ENCODE assay signal across 1 cellular context in the genomic region with DNA sequence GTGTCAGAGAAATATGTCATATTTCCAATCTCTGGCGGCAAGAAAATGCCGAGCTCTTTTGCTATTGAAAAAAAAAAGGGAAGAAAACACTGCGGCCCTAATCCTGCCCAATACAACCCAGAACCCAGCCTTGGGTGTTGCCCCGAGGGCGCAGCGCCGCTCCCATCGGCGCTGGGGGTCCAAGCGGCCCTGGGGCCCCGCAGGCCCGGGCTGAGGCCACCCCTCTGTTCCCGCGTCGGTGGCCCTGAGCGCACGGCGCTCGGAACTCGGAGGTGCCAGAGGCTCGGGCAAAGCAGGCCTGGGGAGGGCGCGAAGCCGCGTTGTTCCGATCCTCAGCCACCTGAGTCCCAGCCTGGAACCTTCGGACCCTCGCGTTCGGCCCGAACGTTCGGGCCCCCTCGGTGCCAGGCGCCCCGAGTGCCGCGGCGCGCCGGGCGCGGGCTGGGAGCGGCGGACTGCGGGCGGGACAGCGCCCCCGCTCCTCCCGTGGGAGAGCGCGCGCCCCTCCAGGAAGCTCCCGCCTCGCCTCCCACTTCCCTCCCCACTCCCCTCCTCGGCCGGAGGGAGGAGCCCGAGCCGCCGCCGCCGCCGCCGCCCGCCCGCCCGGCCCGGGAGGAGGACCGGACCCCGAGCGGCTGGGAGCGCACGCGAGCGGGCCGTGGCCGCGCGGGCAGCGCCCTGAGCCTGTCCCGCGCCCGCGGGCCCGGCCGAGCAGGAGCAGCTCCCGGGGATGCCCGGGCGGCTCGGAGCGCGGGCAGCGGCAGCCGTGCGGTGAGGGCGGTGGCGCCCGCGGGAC.
A peak's percentile ranks its signal among the peaks of the same experiment; 100 is the strongest.
TF ChIP-seq lines count a peak whose summit lies in the region.

A gene (plus strand): TSS at position 594 of the 796 bp plus-strand sequence. CDS start 18,160 bp downstream, outside the sequence.

TF ChIP-seq in K562, 482 proteins besides CTCF, POLR2A, EP300 and RAD21 (continued from another document and continues in another):
- TF ChIP-seq, protein P1, sequence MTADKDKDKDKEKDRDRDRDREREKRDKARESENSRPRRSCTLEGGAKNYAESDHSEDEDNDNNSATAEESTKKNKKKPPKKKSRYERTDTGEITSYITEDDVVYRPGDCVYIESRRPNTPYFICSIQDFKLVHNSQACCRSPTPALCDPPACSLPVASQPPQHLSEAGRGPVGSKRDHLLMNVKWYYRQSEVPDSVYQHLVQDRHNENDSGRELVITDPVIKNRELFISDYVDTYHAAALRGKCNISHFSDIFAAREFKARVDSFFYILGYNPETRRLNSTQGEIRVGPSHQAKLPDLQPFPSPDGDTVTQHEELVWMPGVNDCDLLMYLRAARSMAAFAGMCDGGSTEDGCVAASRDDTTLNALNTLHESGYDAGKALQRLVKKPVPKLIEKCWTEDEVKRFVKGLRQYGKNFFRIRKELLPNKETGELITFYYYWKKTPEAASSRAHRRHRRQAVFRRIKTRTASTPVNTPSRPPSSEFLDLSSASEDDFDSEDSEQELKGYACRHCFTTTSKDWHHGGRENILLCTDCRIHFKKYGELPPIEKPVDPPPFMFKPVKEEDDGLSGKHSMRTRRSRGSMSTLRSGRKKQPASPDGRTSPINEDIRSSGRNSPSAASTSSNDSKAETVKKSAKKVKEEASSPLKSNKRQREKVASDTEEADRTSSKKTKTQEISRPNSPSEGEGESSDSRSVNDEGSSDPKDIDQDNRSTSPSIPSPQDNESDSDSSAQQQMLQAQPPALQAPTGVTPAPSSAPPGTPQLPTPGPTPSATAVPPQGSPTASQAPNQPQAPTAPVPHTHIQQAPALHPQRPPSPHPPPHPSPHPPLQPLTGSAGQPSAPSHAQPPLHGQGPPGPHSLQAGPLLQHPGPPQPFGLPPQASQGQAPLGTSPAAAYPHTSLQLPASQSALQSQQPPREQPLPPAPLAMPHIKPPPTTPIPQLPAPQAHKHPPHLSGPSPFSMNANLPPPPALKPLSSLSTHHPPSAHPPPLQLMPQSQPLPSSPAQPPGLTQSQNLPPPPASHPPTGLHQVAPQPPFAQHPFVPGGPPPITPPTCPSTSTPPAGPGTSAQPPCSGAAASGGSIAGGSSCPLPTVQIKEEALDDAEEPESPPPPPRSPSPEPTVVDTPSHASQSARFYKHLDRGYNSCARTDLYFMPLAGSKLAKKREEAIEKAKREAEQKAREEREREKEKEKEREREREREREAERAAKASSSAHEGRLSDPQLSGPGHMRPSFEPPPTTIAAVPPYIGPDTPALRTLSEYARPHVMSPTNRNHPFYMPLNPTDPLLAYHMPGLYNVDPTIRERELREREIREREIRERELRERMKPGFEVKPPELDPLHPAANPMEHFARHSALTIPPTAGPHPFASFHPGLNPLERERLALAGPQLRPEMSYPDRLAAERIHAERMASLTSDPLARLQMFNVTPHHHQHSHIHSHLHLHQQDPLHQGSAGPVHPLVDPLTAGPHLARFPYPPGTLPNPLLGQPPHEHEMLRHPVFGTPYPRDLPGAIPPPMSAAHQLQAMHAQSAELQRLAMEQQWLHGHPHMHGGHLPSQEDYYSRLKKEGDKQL (CRISPR knock-in tag; IDR thresholded peaks at IDR 0.05; ENCODE audit: borderline replicate concordance), result no peak
- TF ChIP-seq SMAD3 (CRISPR knock-in tag; conservative IDR thresholded peaks at IDR 0.05) (no peak), ZNF146 (CRISPR knock-in tag; IDR thresholded peaks at IDR 0.05; ENCODE audit: unreplicated experiment) (no peak), NCOA1 (IDR thresholded peaks at IDR 0.05; ENCODE audit: low read depth) (no peak), FOS (IDR thresholded peaks at IDR 0.05; ENCODE audit: extremely low read depth, insufficient read length) (no peak), SRSF9 (IDR thresholded peaks at IDR 0.05; ENCODE audit: borderline replicate concordance, low read depth, low read length) (no peak), SNIP1 (IDR thresholded peaks at IDR 0.05; ENCODE audit: low read depth) (no peak), EZH2 (IDR thresholded peaks at IDR 0.05; ENCODE audit: borderline replicate concordance, low read depth, low read length) (no peak), ZNF197 (CRISPR knock-in tag; IDR thresholded peaks at IDR 0.05; ENCODE audit: low read depth) (no peak), ZBTB7A (IDR thresholded peaks at IDR 0.05; ENCODE audit: borderline replicate concordance, control insufficient read depth, low read depth, low read length) (no peak; the same call in 1 of the 2 replicates), POLR3A (IDR thresholded peaks at IDR 0.05; ENCODE audit: borderline replicate concordance, extremely low read depth, insufficient read depth, insufficient read length) (no peak), C11orf30 (IDR thresholded peaks at IDR 0.05; ENCODE audit: low read depth) (no peak), KAT2B (IDR thresholded peaks at IDR 0.05; ENCODE audit: low read depth, low read length) (no peak), ETV5 (CRISPR knock-in tag; IDR thresholded peaks at IDR 0.05; ENCODE audit: low read depth) (no peak), POLR2G (IDR thresholded peaks at IDR 0.05; ENCODE audit: low read depth, low read length) (peak; percentile 81), SP2 (IDR thresholded peaks at IDR 0.05; ENCODE audit: extremely low read depth, low read depth, low read length, poor library complexity, severe bottlenecking) (no peak), KDM4B (IDR thresholded peaks at IDR 0.05; ENCODE audit: borderline replicate concordance in 2 of 2, low read depth in 1 of 2) (no peak), ZSCAN32 (CRISPR knock-in tag; IDR thresholded peaks at IDR 0.05) (no peak), ARID2 (IDR thresholded peaks at IDR 0.05) (no peak), TEAD1 (CRISPR knock-in tag; IDR thresholded peaks at IDR 0.05) (no peak), NFATC3 (IDR thresholded peaks at IDR 0.05) (no peak), HEY1 (CRISPR knock-in tag; IDR thresholded peaks at IDR 0.05; ENCODE audit: borderline replicate concordance) (no peak), MEIS2 (IDR thresholded peaks at IDR 0.05; ENCODE audit: partially characterized antibody) (no peak), L3MBTL2 (IDR thresholded peaks at IDR 0.05) (peak; percentile 86), SOX6 (IDR thresholded peaks at IDR 0.05) (no peak), SRSF3 (IDR thresholded peaks at IDR 0.05; ENCODE audit: insufficient read depth, low read length) (no peak), BCOR (IDR thresholded peaks at IDR 0.05) (no peak)
- TF ChIP-seq, protein P2, sequence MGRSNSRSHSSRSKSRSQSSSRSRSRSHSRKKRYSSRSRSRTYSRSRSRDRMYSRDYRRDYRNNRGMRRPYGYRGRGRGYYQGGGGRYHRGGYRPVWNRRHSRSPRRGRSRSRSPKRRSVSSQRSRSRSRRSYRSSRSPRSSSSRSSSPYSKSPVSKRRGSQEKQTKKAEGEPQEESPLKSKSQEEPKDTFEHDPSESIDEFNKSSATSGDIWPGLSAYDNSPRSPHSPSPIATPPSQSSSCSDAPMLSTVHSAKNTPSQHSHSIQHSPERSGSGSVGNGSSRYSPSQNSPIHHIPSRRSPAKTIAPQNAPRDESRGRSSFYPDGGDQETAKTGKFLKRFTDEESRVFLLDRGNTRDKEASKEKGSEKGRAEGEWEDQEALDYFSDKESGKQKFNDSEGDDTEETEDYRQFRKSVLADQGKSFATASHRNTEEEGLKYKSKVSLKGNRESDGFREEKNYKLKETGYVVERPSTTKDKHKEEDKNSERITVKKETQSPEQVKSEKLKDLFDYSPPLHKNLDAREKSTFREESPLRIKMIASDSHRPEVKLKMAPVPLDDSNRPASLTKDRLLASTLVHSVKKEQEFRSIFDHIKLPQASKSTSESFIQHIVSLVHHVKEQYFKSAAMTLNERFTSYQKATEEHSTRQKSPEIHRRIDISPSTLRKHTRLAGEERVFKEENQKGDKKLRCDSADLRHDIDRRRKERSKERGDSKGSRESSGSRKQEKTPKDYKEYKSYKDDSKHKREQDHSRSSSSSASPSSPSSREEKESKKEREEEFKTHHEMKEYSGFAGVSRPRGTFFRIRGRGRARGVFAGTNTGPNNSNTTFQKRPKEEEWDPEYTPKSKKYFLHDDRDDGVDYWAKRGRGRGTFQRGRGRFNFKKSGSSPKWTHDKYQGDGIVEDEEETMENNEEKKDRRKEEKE (IDR thresholded peaks at IDR 0.05; ENCODE audit: borderline replicate concordance in 1 of 2, control insufficient read depth in 1 of 2, low read depth in 2 of 2, low read length in 1 of 2), result no peak
- TF ChIP-seq, protein P3, sequence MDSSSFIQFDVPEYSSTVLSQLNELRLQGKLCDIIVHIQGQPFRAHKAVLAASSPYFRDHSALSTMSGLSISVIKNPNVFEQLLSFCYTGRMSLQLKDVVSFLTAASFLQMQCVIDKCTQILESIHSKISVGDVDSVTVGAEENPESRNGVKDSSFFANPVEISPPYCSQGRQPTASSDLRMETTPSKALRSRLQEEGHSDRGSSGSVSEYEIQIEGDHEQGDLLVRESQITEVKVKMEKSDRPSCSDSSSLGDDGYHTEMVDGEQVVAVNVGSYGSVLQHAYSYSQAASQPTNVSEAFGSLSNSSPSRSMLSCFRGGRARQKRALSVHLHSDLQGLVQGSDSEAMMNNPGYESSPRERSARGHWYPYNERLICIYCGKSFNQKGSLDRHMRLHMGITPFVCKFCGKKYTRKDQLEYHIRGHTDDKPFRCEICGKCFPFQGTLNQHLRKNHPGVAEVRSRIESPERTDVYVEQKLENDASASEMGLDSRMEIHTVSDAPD (CRISPR knock-in tag; IDR thresholded peaks at IDR 0.05), result no peak
- TF ChIP-seq, protein P4, sequence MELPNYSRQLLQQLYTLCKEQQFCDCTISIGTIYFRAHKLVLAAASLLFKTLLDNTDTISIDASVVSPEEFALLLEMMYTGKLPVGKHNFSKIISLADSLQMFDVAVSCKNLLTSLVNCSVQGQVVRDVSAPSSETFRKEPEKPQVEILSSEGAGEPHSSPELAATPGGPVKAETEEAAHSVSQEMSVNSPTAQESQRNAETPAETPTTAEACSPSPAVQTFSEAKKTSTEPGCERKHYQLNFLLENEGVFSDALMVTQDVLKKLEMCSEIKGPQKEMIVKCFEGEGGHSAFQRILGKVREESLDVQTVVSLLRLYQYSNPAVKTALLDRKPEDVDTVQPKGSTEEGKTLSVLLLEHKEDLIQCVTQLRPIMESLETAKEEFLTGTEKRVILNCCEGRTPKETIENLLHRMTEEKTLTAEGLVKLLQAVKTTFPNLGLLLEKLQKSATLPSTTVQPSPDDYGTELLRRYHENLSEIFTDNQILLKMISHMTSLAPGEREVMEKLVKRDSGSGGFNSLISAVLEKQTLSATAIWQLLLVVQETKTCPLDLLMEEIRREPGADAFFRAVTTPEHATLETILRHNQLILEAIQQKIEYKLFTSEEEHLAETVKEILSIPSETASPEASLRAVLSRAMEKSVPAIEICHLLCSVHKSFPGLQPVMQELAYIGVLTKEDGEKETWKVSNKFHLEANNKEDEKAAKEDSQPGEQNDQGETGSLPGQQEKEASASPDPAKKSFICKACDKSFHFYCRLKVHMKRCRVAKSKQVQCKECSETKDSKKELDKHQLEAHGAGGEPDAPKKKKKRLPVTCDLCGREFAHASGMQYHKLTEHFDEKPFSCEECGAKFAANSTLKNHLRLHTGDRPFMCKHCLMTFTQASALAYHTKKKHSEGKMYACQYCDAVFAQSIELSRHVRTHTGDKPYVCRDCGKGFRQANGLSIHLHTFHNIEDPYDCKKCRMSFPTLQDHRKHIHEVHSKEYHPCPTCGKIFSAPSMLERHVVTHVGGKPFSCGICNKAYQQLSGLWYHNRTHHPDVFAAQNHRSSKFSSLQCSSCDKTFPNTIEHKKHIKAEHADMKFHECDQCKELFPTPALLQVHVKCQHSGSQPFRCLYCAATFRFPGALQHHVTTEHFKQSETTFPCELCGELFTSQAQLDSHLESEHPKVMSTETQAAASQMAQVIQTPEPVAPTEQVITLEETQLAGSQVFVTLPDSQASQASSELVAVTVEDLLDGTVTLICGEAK (IDR thresholded peaks at IDR 0.05), result 0 out of 2 replicates have a peak, but pooled peaks have one; percentile 39
- TF ChIP-seq, protein P4 (CRISPR knock-in tag; IDR thresholded peaks at IDR 0.05), result no peak
- TF ChIP-seq, protein P5, sequence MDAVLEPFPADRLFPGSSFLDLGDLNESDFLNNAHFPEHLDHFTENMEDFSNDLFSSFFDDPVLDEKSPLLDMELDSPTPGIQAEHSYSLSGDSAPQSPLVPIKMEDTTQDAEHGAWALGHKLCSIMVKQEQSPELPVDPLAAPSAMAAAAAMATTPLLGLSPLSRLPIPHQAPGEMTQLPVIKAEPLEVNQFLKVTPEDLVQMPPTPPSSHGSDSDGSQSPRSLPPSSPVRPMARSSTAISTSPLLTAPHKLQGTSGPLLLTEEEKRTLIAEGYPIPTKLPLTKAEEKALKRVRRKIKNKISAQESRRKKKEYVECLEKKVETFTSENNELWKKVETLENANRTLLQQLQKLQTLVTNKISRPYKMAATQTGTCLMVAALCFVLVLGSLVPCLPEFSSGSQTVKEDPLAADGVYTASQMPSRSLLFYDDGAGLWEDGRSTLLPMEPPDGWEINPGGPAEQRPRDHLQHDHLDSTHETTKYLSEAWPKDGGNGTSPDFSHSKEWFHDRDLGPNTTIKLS (IDR thresholded peaks at IDR 0.05; ENCODE audit: borderline replicate concordance, low read depth), result no peak
- TF ChIP-seq, protein P6, sequence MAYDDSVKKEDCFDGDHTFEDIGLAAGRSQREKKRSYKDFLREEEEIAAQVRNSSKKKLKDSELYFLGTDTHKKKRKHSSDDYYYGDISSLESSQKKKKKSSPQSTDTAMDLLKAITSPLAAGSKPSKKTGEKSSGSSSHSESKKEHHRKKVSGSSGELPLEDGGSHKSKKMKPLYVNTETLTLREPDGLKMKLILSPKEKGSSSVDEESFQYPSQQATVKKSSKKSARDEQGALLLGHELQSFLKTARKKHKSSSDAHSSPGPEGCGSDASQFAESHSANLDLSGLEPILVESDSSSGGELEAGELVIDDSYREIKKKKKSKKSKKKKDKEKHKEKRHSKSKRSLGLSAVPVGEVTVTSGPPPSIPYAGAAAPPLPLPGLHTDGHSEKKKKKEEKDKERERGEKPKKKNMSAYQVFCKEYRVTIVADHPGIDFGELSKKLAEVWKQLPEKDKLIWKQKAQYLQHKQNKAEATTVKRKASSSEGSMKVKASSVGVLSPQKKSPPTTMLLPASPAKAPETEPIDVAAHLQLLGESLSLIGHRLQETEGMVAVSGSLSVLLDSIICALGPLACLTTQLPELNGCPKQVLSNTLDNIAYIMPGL (CRISPR knock-in tag; IDR thresholded peaks at IDR 0.05), result no peak
